28 cellular contexts compared by ENCODE assay signal in genomic region chr6:51704932-51705540, GRCh38.
"Had no signal": no experiment of that assay in that cellular context is flagged by ENCODE, and none has a peak within 500 bp of the region (broad histone marks: within the 10 kb centered on the region; RNA-seq: fewer than 3 reads in every experiment).

No MANE protein-coding gene starts in this region.

- DNase-seq: activated CD4-positive, alpha-beta T cell treated with anti-CD3 and anti-CD28 coated beads for 1 hour; activated CD4-positive, alpha-beta T cell treated with anti-CD3 and anti-CD28 coated beads, Interleukin-2, amount 10 ng/mL, durations not matched to agents 24 days and 14 days; activated CD4-positive, alpha-beta T cell treated with anti-CD3 and anti-CD28 coated beads, Interleukin-2, amount 50 U/mL, for 48 hours; activated CD4-positive, CD25-positive, alpha-beta regulatory T cell; activated CD8-positive, alpha-beta T cell treated with anti-CD3 and anti-CD28 coated beads, Interleukin-2, amount 10 ng/mL, durations not matched to agents 7 days and 5 days; activated gamma-delta T cell; activated naive CD4-positive, alpha-beta T cell treated with Interleukin-2 at 50 U/mL for 16 hours; activated naive CD8-positive, alpha-beta T cell treated with anti-CD3 and anti-CD28 coated beads, Interleukin-2, amount 10 ng/mL, durations not matched to agents 7 days and 5 days; activated T-cell treated with anti-CD3 and anti-CD28 coated beads, Interleukin-2, amount 50 U/mL, for 24 hours; amygdala; NCI-H1105; NCI-H1417 treated with DMSO at 0.1 percent for 48 hours; NCI-H187 treated with DMSO at 0.1 percent for 48 hours; NCI-H2081; NCI-H2171 treated with DMSO at 0.1 percent for 48 hours; NCI-H2227 treated with DMSO at 0.1 percent for 48 hours; NCI-H446; NCI-H524 treated with DMSO at 0.1 percent for 48 hours; NK-92 treated with Interleukin-12 subunit alpha and Interleukin-12 subunit beta, amount 100 ng/mL, for 24 hours; PC-9; Right ventricle myocardium superior; SJCRH30; T1000; WERI-Rb-1 had no signal

- H3K27me3 ChIP-seq: ascending aorta, SJCRH30 had no signal

- H3K4me1 ChIP-seq: ascending aorta, SJCRH30 had no signal

- H3K36me3 ChIP-seq: ascending aorta, SJCRH30, WERI-Rb-1 had no signal

- H3K4me2 ChIP-seq: PC-9 had no signal

- H3K4me3 ChIP-seq: ascending aorta, K562, PC-9, SJCRH30, SK-N-MC had no signal

- H2AFZ ChIP-seq: PC-9 had no signal

- ATAC-seq: activated CD8-positive, alpha-beta T cell treated with anti-CD3 and anti-CD28 coated beads, Interleukin-2, amount 10 ng/mL, durations not matched to agents 7 days and 5 days; K562 had no signal

- H3K27ac ChIP-seq: ascending aorta, PC-9, RWPE1, SJCRH30, SK-N-MC, WERI-Rb-1 had no signal

- H3K9me3 ChIP-seq: ascending aorta, SJCRH30 had no signal
